ENCODE assay signal across 1 cellular context in the genomic region with DNA sequence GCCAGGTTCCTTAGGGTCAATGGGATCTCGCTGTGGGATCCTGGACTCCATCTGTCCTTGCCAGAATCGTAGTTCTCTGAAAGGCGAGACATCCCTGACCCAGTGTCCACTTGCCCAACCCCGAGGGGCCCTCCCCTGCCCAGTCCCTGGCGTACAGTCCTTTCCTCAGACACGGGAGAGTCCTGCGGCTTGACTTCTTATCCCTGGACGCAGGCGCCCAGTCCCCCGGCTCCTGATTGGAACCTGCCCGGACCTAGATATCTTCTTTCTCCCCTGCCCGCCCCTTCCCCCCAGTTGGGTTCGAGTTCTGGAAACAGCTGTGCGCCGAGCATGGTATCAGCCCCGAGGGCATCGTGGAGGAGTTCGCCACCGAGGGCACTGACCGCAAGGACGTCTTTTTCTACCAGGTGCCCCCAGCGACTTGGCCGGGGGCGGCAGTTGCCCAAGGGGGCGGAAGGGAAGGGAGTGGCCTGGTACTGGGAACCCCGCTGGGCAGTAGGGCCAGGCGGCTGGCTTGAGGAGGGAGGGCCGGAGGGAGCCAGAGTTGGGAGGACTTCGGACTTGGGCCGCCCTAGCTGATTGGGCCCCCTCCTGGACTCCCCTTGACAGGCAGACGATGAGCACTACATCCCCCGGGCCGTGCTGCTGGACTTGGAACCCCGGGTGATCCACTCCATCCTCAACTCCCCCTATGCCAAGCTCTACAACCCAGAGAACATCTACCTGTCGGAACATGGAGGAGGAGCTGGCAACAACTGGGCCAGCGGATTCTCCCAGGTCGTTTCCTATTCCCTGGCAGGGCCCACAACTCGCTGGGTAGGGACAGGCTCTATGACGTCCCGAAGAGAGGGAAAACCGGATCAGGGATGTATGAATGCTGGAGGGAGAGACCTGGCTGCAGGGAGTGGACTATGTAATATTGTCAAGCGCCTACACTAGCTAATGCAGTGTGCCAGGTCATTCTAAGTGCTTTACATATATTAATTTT.
TF ChIP-seq lines count a peak whose summit lies in the region.

No MANE protein-coding gene starts in this region.

TF ChIP-seq in A549, 52 proteins besides CTCF, POLR2A, EP300 and RAD21:
- TF ChIP-seq PHF8 (IDR thresholded peaks at IDR 0.05; ENCODE audit: borderline replicate concordance, low read depth) (0 out of 2 replicates have a peak, but pooled peaks have one; percentile 22), JUN (IDR thresholded peaks at IDR 0.05) (0 out of 5 replicates have a peak, but pooled peaks of 1 of the 2 experiments have one; percentile 0)
TF ChIP-seq in A549: peak in this region for 2; not testable (repeated sequence) for 50.
